ENCODE assay signal across 15 cellular contexts in the genomic region with DNA sequence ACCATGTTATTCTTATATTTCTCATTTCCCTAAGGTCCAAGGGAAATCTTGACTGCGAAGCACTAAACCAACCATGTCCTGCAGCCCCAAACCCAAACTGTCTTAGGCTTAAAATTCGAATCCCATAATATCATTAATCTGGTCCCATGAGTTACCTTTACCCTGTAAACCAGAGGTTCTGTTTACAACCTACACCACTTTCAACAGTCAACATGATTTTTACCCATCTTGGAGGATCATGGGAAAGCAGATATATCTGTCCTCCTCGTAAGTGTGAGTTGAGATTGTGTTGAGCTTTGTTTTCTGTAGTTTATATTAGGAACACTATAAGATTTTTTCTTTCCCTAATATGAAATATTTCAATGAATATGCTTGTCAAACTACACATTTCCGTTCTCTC. TPM values are rescaled to one million over a fixed set of nuclear protein-coding genes. Genes with fewer than 3 reads are reported as not detected.
DNase-seq lines count a peak whose midpoint lies in the region; ATAC-seq, FAIRE-seq and TF ChIP-seq lines count a peak whose summit lies in the region.
"Had no signal": no experiment of that assay in that cellular context is flagged by ENCODE, and none has a peak within 500 bp of the region (broad histone marks: within the 10 kb centered on the region; RNA-seq: fewer than 3 reads in every experiment).

No MANE protein-coding gene starts in this region.

- no peak overlapping the region for H3K4me3 Mint-ChIP-seq in activated T-cell treated with anti-CD3 and anti-CD28 coated beads, Interleukin-2, amount 50 U/mL, for 24 hours
- no peak overlapping the region for H3K4me3 Mint-ChIP-seq in endothelial cell (ENCODE audit: unreplicated experiment)
- no peak overlapping the region for H3K4me3 Mint-ChIP-seq in stimulated activated naive B cell treated with anti-CD40 and anti-IgM and Interleukin-4, amounts not matched to agents 10 μg/mL and 1 μg/mL and 100 μg/mL, for 72 hours
- H3K4me3 Mint-ChIP-seq in activated CD4-positive, alpha-beta T cell treated with anti-CD3 and anti-CD28 coated beads, Interleukin-2, amount 10 ng/mL, durations not matched to agents 7 days and 5 days: no peak overlapping the region
- H3K4me3 Mint-ChIP-seq: H9 had no signal

- no peak overlapping the region for H3K4me2 ChIP-seq in HepG2 (ENCODE audit: low read depth, low read length)
- H3K4me2 ChIP-seq: BLaER1 had no signal

- no peaks in the 10 kb centered on the region for H3K27me3 ChIP-seq in right lobe of liver
- no peaks in the 10 kb centered on the region for H3K27me3 ChIP-seq in HepG2 (ENCODE audit: control insufficient read depth in 1 of 2, insufficient read depth in 2 of 2, low read length in 2 of 2)
- H3K27me3 ChIP-seq: BLaER1 had no signal

- H3K4me1 ChIP-seq in right lobe of liver: peaks cover 0 to 10% (median 4%) of the 10 kb centered on the region in 4 donors
- H3K4me1 ChIP-seq in HepG2 (ENCODE audit: insufficient read depth, low read length): peaks cover 15% of the 10 kb centered on the region
- H3K4me1 ChIP-seq: Caco-2 had no signal

- no peaks in the 10 kb centered on the region for H3K9me3 Mint-ChIP-seq in activated T-cell treated with anti-CD3 and anti-CD28 coated beads, Interleukin-2, amount 50 U/mL, for 24 hours
- H3K9me3 Mint-ChIP-seq in endothelial cell (ENCODE audit: unreplicated experiment): no peaks in the 10 kb centered on the region
- no peaks in the 10 kb centered on the region for H3K9me3 Mint-ChIP-seq in stimulated activated naive B cell treated with anti-CD40 and anti-IgM and Interleukin-4, amounts not matched to agents 10 μg/mL and 1 μg/mL and 100 μg/mL, for 72 hours
- no peaks in the 10 kb centered on the region for H3K9me3 Mint-ChIP-seq in activated CD4-positive, alpha-beta T cell treated with anti-CD3 and anti-CD28 coated beads, Interleukin-2, amount 10 ng/mL, durations not matched to agents 7 days and 5 days
- H3K9me3 Mint-ChIP-seq: CD8-positive, alpha-beta memory T cell; H9 had no signal

- TF ChIP-seq RAD21 in HepG2 (CRISPR knock-in tag; IDR thresholded peaks at IDR 0.05): no peak

- peaks cover 14% of the 10 kb centered on the region for H4K20me1 ChIP-seq in HepG2 (ENCODE audit: insufficient read depth, low read length)

- ATAC-seq in right lobe of liver (peak in 3 of 4 donors; percentile 22 to 74 (median 44)), HepG2 (no peak)
- no peak for ATAC-seq in stimulated activated naive B cell treated with anti-CD40 and anti-IgM and Interleukin-4, amounts not matched to agents 10 μg/mL and 1 μg/mL and 100 μg/mL, for 72 hours (replicated peaks)

- peaks cover 33% of the 10 kb centered on the region for H3K4me1 Mint-ChIP-seq in activated T-cell treated with anti-CD3 and anti-CD28 coated beads, Interleukin-2, amount 50 U/mL, for 24 hours (ENCODE audit: low read depth)
- peaks cover 9% of the 10 kb centered on the region for H3K4me1 Mint-ChIP-seq in endothelial cell (ENCODE audit: unreplicated experiment)
- peaks cover 29 to 31% of the 10 kb centered on the region in 2 donors for H3K4me1 Mint-ChIP-seq in stimulated activated naive B cell treated with anti-CD40 and anti-IgM and Interleukin-4, amounts not matched to agents 10 μg/mL and 1 μg/mL and 100 μg/mL, for 72 hours
- peaks cover 14% of the 10 kb centered on the region for H3K4me1 Mint-ChIP-seq in activated CD4-positive, alpha-beta T cell treated with anti-CD3 and anti-CD28 coated beads, Interleukin-2, amount 10 ng/mL, durations not matched to agents 7 days and 5 days

- intact Hi-C loops in right lobe of liver (cut with DNase I) (loop anchor here in 1 of 2 donors (5.0 kb wide), 1 partner anchor 53 kb away; no protein-coding TSS in a partner anchor), HepG2 (cut with micrococcal nuclease; ENCODE audit: unreplicated experiment) (loop anchor here (1.0 kb wide), 2 partner anchors 69 to 273 kb away; no protein-coding TSS in a partner anchor)

- H3K9ac ChIP-seq in HepG2 (ENCODE audit: insufficient read depth, low read depth, low read length): no peak overlapping the region

- TF ChIP-seq POLR2A in right lobe of liver (IDR thresholded peaks at IDR 0.05) (no peak), HepG2 (IDR thresholded peaks at IDR 0.05; ENCODE audit: insufficient read depth in 1 of 2, low read depth in 2 of 2, low read length in 2 of 2) (no peak)

- in situ Hi-C loops in HepG2 (cut with HindIII; ENCODE audit: extremely low pct_ligation_motif_present, low pct_unique_long_range_greater_than_20kb): no loop called here

- DNase-seq in activated T-cell treated with anti-CD3 and anti-CD28 coated beads, Interleukin-2, amount 50 U/mL, for 24 hours: no peak
- no peak for DNase-seq in activated T-cell treated with anti-CD3 and anti-CD28 coated beads, Interleukin-2, amount 50 U/mL, for 1 hour
- no peak for DNase-seq in right lobe of liver
- DNase-seq in HepG2 (ENCODE audit: low spot score): no peak
- DNase-seq in endothelial cell (ENCODE audit: low spot score): no peak
- no peak for DNase-seq in stimulated activated naive B cell treated with anti-CD40 and anti-IgM and Interleukin-4, amounts not matched to agents 10 μg/mL and 1 μg/mL and 100 μg/mL, for 72 hours
- no peak for DNase-seq in activated effector memory CD4-positive, alpha-beta T cell treated with Interleukin-2 at 50 U/mL for 16 hours
- no peak for DNase-seq in activated CD4-positive, alpha-beta T cell treated with anti-CD3 and anti-CD28 coated beads, Interleukin-2, amount 10 ng/mL, durations not matched to agents 7 days and 5 days
- DNase-seq: 8988T, GOT3 had no signal

- POLR2A ChIA-PET in HepG2 (lab: Yijun Ruan, JAX): interaction anchor here (1.4 kb wide), 1 partner anchor 12 kb away, joined by 8 read pairs; no protein-coding TSS in a partner anchor
- POLR2A ChIA-PET in activated CD4-positive, alpha-beta T cell treated with anti-CD3 and anti-CD28 coated beads, Interleukin-2, amount 10 ng/mL, durations not matched to agents 7 days and 5 days (lab: Charles Lee): no interaction called here

- no peaks in the 10 kb centered on the region for H3K27me3 Mint-ChIP-seq in activated T-cell treated with anti-CD3 and anti-CD28 coated beads, Interleukin-2, amount 50 U/mL, for 24 hours
- H3K27me3 Mint-ChIP-seq in endothelial cell (ENCODE audit: unreplicated experiment): no peaks in the 10 kb centered on the region
- H3K27me3 Mint-ChIP-seq in stimulated activated naive B cell treated with anti-CD40 and anti-IgM and Interleukin-4, amounts not matched to agents 10 μg/mL and 1 μg/mL and 100 μg/mL, for 72 hours: no peaks in the 10 kb centered on the region
- no peaks in the 10 kb centered on the region for H3K27me3 Mint-ChIP-seq in activated CD4-positive, alpha-beta T cell treated with anti-CD3 and anti-CD28 coated beads, Interleukin-2, amount 10 ng/mL, durations not matched to agents 7 days and 5 days
- H3K27me3 Mint-ChIP-seq: CD8-positive, alpha-beta memory T cell had no signal

- WGBS in right lobe of liver (ENCODE audit: insufficient coverage, low coverage, low lambda C conversion rate, missing lambda C conversion rate): 41% methylated on average over 4 of the region's 4 CpGs
- 76% methylated on average over 4 of the region's 4 CpGs for WGBS in HepG2 (ENCODE audit: low lambda C conversion rate)

- TF ChIP-seq EP300 in HepG2 (IDR thresholded peaks at IDR 0.05; ENCODE audit: low read depth in 2 of 2, low read length in 2 of 2) (no peak), HepG2 (CRISPR knock-in tag; IDR thresholded peaks at IDR 0.05; ENCODE audit: borderline replicate concordance) (no peak)

- TF ChIP-seq CTCF in right lobe of liver (IDR thresholded peaks at IDR 0.05) (no peak), HepG2 (CRISPR knock-in tag; IDR thresholded peaks at IDR 0.05) (no peak), endothelial cell (IDR thresholded peaks at IDR 0.05; ENCODE audit: unreplicated experiment) (no peak)

- H3K9me3 ChIP-seq in right lobe of liver (no peaks in the 10 kb centered on the region), HepG2 (ENCODE audit: low read length) (no peaks in the 10 kb centered on the region)
- H3K9me3 ChIP-seq: BLaER1, Caco-2 had no signal

- H3K36me3 Mint-ChIP-seq in activated T-cell treated with anti-CD3 and anti-CD28 coated beads, Interleukin-2, amount 50 U/mL, for 24 hours (ENCODE audit: low read depth): peaks cover 99% of the 10 kb centered on the region
- peaks cover 48% of the 10 kb centered on the region for H3K36me3 Mint-ChIP-seq in endothelial cell (ENCODE audit: low read depth, unreplicated experiment)
- H3K36me3 Mint-ChIP-seq in stimulated activated naive B cell treated with anti-CD40 and anti-IgM and Interleukin-4, amounts not matched to agents 10 μg/mL and 1 μg/mL and 100 μg/mL, for 72 hours: peaks cover 41 to 66% of the 10 kb centered on the region in 2 donors
- H3K36me3 Mint-ChIP-seq in activated CD4-positive, alpha-beta T cell treated with anti-CD3 and anti-CD28 coated beads, Interleukin-2, amount 10 ng/mL, durations not matched to agents 7 days and 5 days (ENCODE audit: low read depth): peaks cover 69% of the 10 kb centered on the region

- no peak for FAIRE-seq in HepG2 (lab: Jason Lieb, UNC)

- H3K36me3 ChIP-seq in right lobe of liver: peaks cover 9 to 86% (median 44%) of the 10 kb centered on the region in 4 donors
- peaks cover 42 to 82% of the 10 kb centered on the region in 2 experiments for H3K36me3 ChIP-seq in HepG2 (replicated peaks in 1 of 2; ENCODE audit: control insufficient read depth in 1 of 2, insufficient read depth in 2 of 2, low read length in 2 of 2)

- H3K27ac Mint-ChIP-seq in activated T-cell treated with anti-CD3 and anti-CD28 coated beads, Interleukin-2, amount 50 U/mL, for 24 hours: peak overlapping the region; percentile 48
- H3K27ac Mint-ChIP-seq in endothelial cell (ENCODE audit: unreplicated experiment): peak overlapping the region; percentile 68
- peak overlapping the region; percentile 37 for H3K27ac Mint-ChIP-seq in stimulated activated naive B cell treated with anti-CD40 and anti-IgM and Interleukin-4, amounts not matched to agents 10 μg/mL and 1 μg/mL and 100 μg/mL, for 72 hours
- H3K27ac Mint-ChIP-seq in activated CD4-positive, alpha-beta T cell treated with anti-CD3 and anti-CD28 coated beads, Interleukin-2, amount 10 ng/mL, durations not matched to agents 7 days and 5 days: no peak overlapping the region

- CTCF ChIA-PET in HepG2 (lab: Yijun Ruan, JAX; ENCODE audit: low intra/inter-chr PET ratio, low total read pairs): interaction anchor here (1.1 to 2.9 kb wide), 3 partner anchors 12 to 125 kb away, joined by 4 to 20 read pairs (median 7); no protein-coding TSS in a partner anchor
- CTCF ChIA-PET in activated CD4-positive, alpha-beta T cell treated with anti-CD3 and anti-CD28 coated beads, Interleukin-2, amount 10 ng/mL, durations not matched to agents 7 days and 5 days (lab: Charles Lee): interaction anchor here (0.6 to 5.2 kb wide), 11 partner anchors 8 to 1114 kb away, joined by 3 to 20 read pairs (median 5); partner anchors contain the start of gene TMEM109

- no peak overlapping the region for H3K4me3 ChIP-seq in right lobe of liver
- no peak overlapping the region for H3K4me3 ChIP-seq in HepG2 (replicated peaks in 1 of 3; ENCODE audit: insufficient read depth in 1 of 3, low read depth in 2 of 3, low read length in 3 of 3)
- H3K4me3 ChIP-seq: BLaER1 had no signal

- BruUV-seq in HepG2 (replicated peaks; lab: Mats Ljungman, UMichigan): no TSS peak

- H3K27ac ChIP-seq in right lobe of liver (peak overlapping the region in 1 of 3 donors; percentile 1), HepG2 (ENCODE audit: extremely low read length, insufficient read depth, low read length) (no peak overlapping the region)
- H3K27ac ChIP-seq: BLaER1 had no signal

- H3K79me2 ChIP-seq in HepG2 (ENCODE audit: insufficient read depth, low read length): peaks cover 23% of the 10 kb centered on the region

- no peak overlapping the region for H2AFZ ChIP-seq in HepG2 (ENCODE audit: low read length)

RNA-seq across cellular contexts. Expression of gene PRPF19, which starts 6.4 kb away (rescaled TPM):
- total RNA-seq in right lobe of liver (10 to 100 TPM; 45.5 to 82.6 (median 48.3) TPM), HepG2 (2016; rRNA removed; fragmentation: Illumina TruSeq; extraction: Trizol) (91.1 and 115 TPM in 2 replicates), endothelial cell (ENCODE audit: unreplicated experiment) (163 TPM)
- total RNA-seq in HepG2 (2016; cell fraction: cytosol; rRNA removed; fragmentation: Illumina TruSeq; extraction: Trizol; ENCODE audit: low read depth): 16.1 and 16.4 TPM in 2 replicates
- total RNA-seq in HepG2 (2016; cell fraction: insoluble cytoplasmic fraction; rRNA removed; fragmentation: Illumina TruSeq; extraction: Trizol): 93.5 and 104 TPM in 2 replicates
- 37.9 and 40.5 TPM in 2 replicates for total RNA-seq in HepG2 (2016; cell fraction: membrane; rRNA removed; fragmentation: Illumina TruSeq; extraction: Trizol)
- total RNA-seq in HepG2 (2016; cell fraction: nucleus; rRNA removed; fragmentation: Illumina TruSeq; extraction: Trizol): 52.4 and 56.0 TPM in 2 replicates
- polyA plus RNA-seq in HepG2 (2011; rRNA removed): 25.0 and 27.4 TPM in 2 replicates
- polyA plus RNA-seq in HepG2 (2011; cell fraction: cytosol; rRNA removed): 19.8 and 29.8 TPM in 2 replicates
- 32.6 and 32.8 TPM in 2 replicates for polyA plus RNA-seq in HepG2 (2011; cell fraction: nucleus; rRNA removed)
- 56.0 and 62.2 TPM in 2 replicates for polyA plus RNA-seq in HepG2 (2012)
- 14.7 and 16.9 TPM in 2 replicates for polyA plus RNA-seq in HepG2 (2016; cell fraction: cytosol; fragmentation: Illumina TruSeq; extraction: Trizol; ENCODE audit: low read depth)
- polyA plus RNA-seq in HepG2 (2016; cell fraction: insoluble cytoplasmic fraction; fragmentation: Illumina TruSeq; extraction: Trizol; ENCODE audit: low read depth): 125 and 138 TPM in 2 replicates
- polyA plus RNA-seq in HepG2 (2016; cell fraction: membrane; fragmentation: Illumina TruSeq; extraction: Trizol; ENCODE audit: low read depth): 33.6 and 36.5 TPM in 2 replicates
- 76.8 and 76.9 TPM in 2 replicates for polyA plus RNA-seq in HepG2 (2016; cell fraction: nucleus; fragmentation: Illumina TruSeq; extraction: Trizol; ENCODE audit: insufficient read depth, low read depth)
- polyA minus RNA-seq in HepG2 (2011; rRNA and poly(A)+ RNA removed; ENCODE audit: low replicate concordance): 52.3 and 71.1 TPM in 2 replicates
- polyA minus RNA-seq in HepG2 (2011; cell fraction: cytosol; rRNA and poly(A)+ RNA removed): 22.3 and 28.6 TPM in 2 replicates
- 33.5 and 39.2 TPM in 2 replicates for polyA minus RNA-seq in HepG2 (2011; cell fraction: nucleus; rRNA and poly(A)+ RNA removed)
- total RNA-seq in activated CD4-positive, alpha-beta T cell treated with anti-CD3 and anti-CD28 coated beads, Interleukin-2, amount 10 ng/mL, durations not matched to agents 7 days and 5 days: 100 to 1,000 TPM; 125 to 128 TPM

RNA-seq across cellular contexts. Expression of gene TMEM109, which starts 14.0 kb away (rescaled TPM):
- total RNA-seq in right lobe of liver (10 to 100 TPM; 29.0 to 40.9 (median 34.1) TPM), HepG2 (2016; rRNA removed; fragmentation: Illumina TruSeq; extraction: Trizol) (10.7 and 18.0 TPM in 2 replicates), endothelial cell (ENCODE audit: unreplicated experiment) (95.1 TPM)
- 4.0 TPM in 2 replicates for total RNA-seq in HepG2 (2016; cell fraction: cytosol; rRNA removed; fragmentation: Illumina TruSeq; extraction: Trizol; ENCODE audit: low read depth)
- 10.2 and 18.3 TPM in 2 replicates for total RNA-seq in HepG2 (2016; cell fraction: insoluble cytoplasmic fraction; rRNA removed; fragmentation: Illumina TruSeq; extraction: Trizol)
- total RNA-seq in HepG2 (2016; cell fraction: membrane; rRNA removed; fragmentation: Illumina TruSeq; extraction: Trizol): 8.4 and 9.5 TPM in 2 replicates
- total RNA-seq in HepG2 (2016; cell fraction: nucleus; rRNA removed; fragmentation: Illumina TruSeq; extraction: Trizol): 14.1 and 14.6 TPM in 2 replicates
- 7.7 and 12.2 TPM in 2 replicates for polyA plus RNA-seq in HepG2 (2011; rRNA removed)
- polyA plus RNA-seq in HepG2 (2011; cell fraction: cytosol; rRNA removed): 9.5 and 10.2 TPM in 2 replicates
- polyA plus RNA-seq in HepG2 (2011; cell fraction: nucleus; rRNA removed): 5.5 and 8.4 TPM in 2 replicates
- polyA plus RNA-seq in HepG2 (2012): 12.8 and 19.4 TPM in 2 replicates
- polyA plus RNA-seq in HepG2 (2016; cell fraction: cytosol; fragmentation: Illumina TruSeq; extraction: Trizol; ENCODE audit: low read depth): 3.7 TPM in 2 replicates
- polyA plus RNA-seq in HepG2 (2016; cell fraction: insoluble cytoplasmic fraction; fragmentation: Illumina TruSeq; extraction: Trizol; ENCODE audit: low read depth): 12.7 and 13.2 TPM in 2 replicates
- polyA plus RNA-seq in HepG2 (2016; cell fraction: membrane; fragmentation: Illumina TruSeq; extraction: Trizol; ENCODE audit: low read depth): 8.3 and 10.0 TPM in 2 replicates
- polyA plus RNA-seq in HepG2 (2016; cell fraction: nucleus; fragmentation: Illumina TruSeq; extraction: Trizol; ENCODE audit: insufficient read depth, low read depth): 29.4 and 33.0 TPM in 2 replicates
- 9.0 and 55.3 TPM in 2 replicates for polyA minus RNA-seq in HepG2 (2011; rRNA and poly(A)+ RNA removed; ENCODE audit: low replicate concordance)
- polyA minus RNA-seq in HepG2 (2011; cell fraction: cytosol; rRNA and poly(A)+ RNA removed): 5.5 and 9.1 TPM in 2 replicates
- 2.2 and 4.5 TPM in 2 replicates for polyA minus RNA-seq in HepG2 (2011; cell fraction: nucleus; rRNA and poly(A)+ RNA removed)
- total RNA-seq in activated CD4-positive, alpha-beta T cell treated with anti-CD3 and anti-CD28 coated beads, Interleukin-2, amount 10 ng/mL, durations not matched to agents 7 days and 5 days: 100 to 1,000 TPM; 114 to 119 TPM

RNA-seq across cellular contexts. Expression of gene TMEM132A, which starts 24.3 kb away (rescaled TPM):
- total RNA-seq in right lobe of liver (1 to 10 TPM in 4 of 6 experiments, under 1 TPM in 2; 0.76 to 4.2 (median 1.7) TPM), HepG2 (2016; rRNA removed; fragmentation: Illumina TruSeq; extraction: Trizol) (8.4 and 32.9 TPM in 2 replicates), endothelial cell (ENCODE audit: unreplicated experiment) (164 TPM)
- 5.1 and 6.9 TPM in 2 replicates for total RNA-seq in HepG2 (2016; cell fraction: cytosol; rRNA removed; fragmentation: Illumina TruSeq; extraction: Trizol; ENCODE audit: low read depth)
- total RNA-seq in HepG2 (2016; cell fraction: insoluble cytoplasmic fraction; rRNA removed; fragmentation: Illumina TruSeq; extraction: Trizol): 6.9 and 31.8 TPM in 2 replicates
- total RNA-seq in HepG2 (2016; cell fraction: membrane; rRNA removed; fragmentation: Illumina TruSeq; extraction: Trizol): 11.9 and 13.4 TPM in 2 replicates
- 34.0 and 34.7 TPM in 2 replicates for total RNA-seq in HepG2 (2016; cell fraction: nucleus; rRNA removed; fragmentation: Illumina TruSeq; extraction: Trizol)
- polyA plus RNA-seq in HepG2 (2011; rRNA removed): 11.1 and 22.7 TPM in 2 replicates
- 16.2 and 18.8 TPM in 2 replicates for polyA plus RNA-seq in HepG2 (2011; cell fraction: cytosol; rRNA removed)
- 103 and 122 TPM in 2 replicates for polyA plus RNA-seq in HepG2 (2011; cell fraction: nucleus; rRNA removed)
- 19.3 and 25.4 TPM in 2 replicates for polyA plus RNA-seq in HepG2 (2012)
- polyA plus RNA-seq in HepG2 (2016; cell fraction: cytosol; fragmentation: Illumina TruSeq; extraction: Trizol; ENCODE audit: low read depth): 3.3 and 4.8 TPM in 2 replicates
- 7.6 and 10.7 TPM in 2 replicates for polyA plus RNA-seq in HepG2 (2016; cell fraction: insoluble cytoplasmic fraction; fragmentation: Illumina TruSeq; extraction: Trizol; ENCODE audit: low read depth)
- 8.3 and 10.4 TPM in 2 replicates for polyA plus RNA-seq in HepG2 (2016; cell fraction: membrane; fragmentation: Illumina TruSeq; extraction: Trizol; ENCODE audit: low read depth)
- 64.1 and 72.1 TPM in 2 replicates for polyA plus RNA-seq in HepG2 (2016; cell fraction: nucleus; fragmentation: Illumina TruSeq; extraction: Trizol; ENCODE audit: insufficient read depth, low read depth)
- 19.8 and 31.0 TPM in 2 replicates for polyA minus RNA-seq in HepG2 (2011; rRNA and poly(A)+ RNA removed; ENCODE audit: low replicate concordance)
- polyA minus RNA-seq in HepG2 (2011; cell fraction: cytosol; rRNA and poly(A)+ RNA removed): 15.7 and 16.8 TPM in 2 replicates
- 19.7 and 26.0 TPM in 2 replicates for polyA minus RNA-seq in HepG2 (2011; cell fraction: nucleus; rRNA and poly(A)+ RNA removed)
- under 1 TPM; 0.40 to 0.47 TPM for total RNA-seq in activated CD4-positive, alpha-beta T cell treated with anti-CD3 and anti-CD28 coated beads, Interleukin-2, amount 10 ng/mL, durations not matched to agents 7 days and 5 days
- polyA plus RNA-seq: CD8-positive, alpha-beta memory T cell had no signal

RNA-seq across cellular contexts. Expression of gene ZP1, which starts 32.6 kb away (rescaled TPM):
- total RNA-seq in right lobe of liver (not detected), HepG2 (2016; rRNA removed; fragmentation: Illumina TruSeq; extraction: Trizol) (not detected in 2 replicates), endothelial cell (ENCODE audit: unreplicated experiment) (not detected)
- total RNA-seq in HepG2 (2016; cell fraction: cytosol; rRNA removed; fragmentation: Illumina TruSeq; extraction: Trizol; ENCODE audit: low read depth): not detected in 2 replicates
- not detected in 2 replicates for total RNA-seq in HepG2 (2016; cell fraction: insoluble cytoplasmic fraction; rRNA removed; fragmentation: Illumina TruSeq; extraction: Trizol)
- not detected in 2 replicates for total RNA-seq in HepG2 (2016; cell fraction: membrane; rRNA removed; fragmentation: Illumina TruSeq; extraction: Trizol)
- not detected in 2 replicates for total RNA-seq in HepG2 (2016; cell fraction: nucleus; rRNA removed; fragmentation: Illumina TruSeq; extraction: Trizol)
- polyA plus RNA-seq in HepG2 (2011; rRNA removed): 0.16 and 0.26 TPM in 2 replicates
- polyA plus RNA-seq in HepG2 (2011; cell fraction: cytosol; rRNA removed): 0.05 and 0.25 TPM in 2 replicates
- 0.82 and 1.1 TPM in 2 replicates for polyA plus RNA-seq in HepG2 (2011; cell fraction: nucleus; rRNA removed)
- polyA plus RNA-seq in HepG2 (2012): not detected in 2 replicates
- not detected in 2 replicates for polyA plus RNA-seq in HepG2 (2016; cell fraction: cytosol; fragmentation: Illumina TruSeq; extraction: Trizol; ENCODE audit: low read depth)
- polyA plus RNA-seq in HepG2 (2016; cell fraction: insoluble cytoplasmic fraction; fragmentation: Illumina TruSeq; extraction: Trizol; ENCODE audit: low read depth): not detected in 2 replicates
- polyA plus RNA-seq in HepG2 (2016; cell fraction: membrane; fragmentation: Illumina TruSeq; extraction: Trizol; ENCODE audit: low read depth): not detected in 2 replicates
- not detected in 2 replicates for polyA plus RNA-seq in HepG2 (2016; cell fraction: nucleus; fragmentation: Illumina TruSeq; extraction: Trizol; ENCODE audit: insufficient read depth, low read depth)
- not detected in 2 replicates for polyA minus RNA-seq in HepG2 (2011; rRNA and poly(A)+ RNA removed; ENCODE audit: low replicate concordance)
- polyA minus RNA-seq in HepG2 (2011; cell fraction: cytosol; rRNA and poly(A)+ RNA removed): not detected in 2 replicates
- polyA minus RNA-seq in HepG2 (2011; cell fraction: nucleus; rRNA and poly(A)+ RNA removed): not detected in 2 replicates
- not detected for total RNA-seq in activated CD4-positive, alpha-beta T cell treated with anti-CD3 and anti-CD28 coated beads, Interleukin-2, amount 10 ng/mL, durations not matched to agents 7 days and 5 days
- total RNA-seq: Caco-2; CD8-positive, alpha-beta memory T cell; H9 had no signal

RNA-seq across cellular contexts. Expression of gene PTGDR2, which starts 44.2 kb away (rescaled TPM):
- total RNA-seq in right lobe of liver (under 1 TPM in 5 of 6 experiments, not detected in 1; 0.07 to 0.18 (median 0.12) TPM), HepG2 (2016; rRNA removed; fragmentation: Illumina TruSeq; extraction: Trizol) (1.0 and 2.5 TPM in 2 replicates), endothelial cell (ENCODE audit: unreplicated experiment) (not detected)
- total RNA-seq in HepG2 (2016; cell fraction: cytosol; rRNA removed; fragmentation: Illumina TruSeq; extraction: Trizol; ENCODE audit: low read depth): 0.40 and 0.53 TPM in 2 replicates
- 1.1 and 2.4 TPM in 2 replicates for total RNA-seq in HepG2 (2016; cell fraction: insoluble cytoplasmic fraction; rRNA removed; fragmentation: Illumina TruSeq; extraction: Trizol)
- 1.1 and 1.3 TPM in 2 replicates for total RNA-seq in HepG2 (2016; cell fraction: membrane; rRNA removed; fragmentation: Illumina TruSeq; extraction: Trizol)
- 1.8 and 2.0 TPM in 2 replicates for total RNA-seq in HepG2 (2016; cell fraction: nucleus; rRNA removed; fragmentation: Illumina TruSeq; extraction: Trizol)
- 1.9 and 2.1 TPM in 2 replicates for polyA plus RNA-seq in HepG2 (2011; rRNA removed)
- 1.9 and 2.2 TPM in 2 replicates for polyA plus RNA-seq in HepG2 (2011; cell fraction: cytosol; rRNA removed)
- 1.7 and 1.8 TPM in 2 replicates for polyA plus RNA-seq in HepG2 (2011; cell fraction: nucleus; rRNA removed)
- 1.7 and 2.1 TPM in 2 replicates for polyA plus RNA-seq in HepG2 (2012)
- polyA plus RNA-seq in HepG2 (2016; cell fraction: cytosol; fragmentation: Illumina TruSeq; extraction: Trizol; ENCODE audit: low read depth): 0.24 and 0.38 TPM in 2 replicates
- polyA plus RNA-seq in HepG2 (2016; cell fraction: insoluble cytoplasmic fraction; fragmentation: Illumina TruSeq; extraction: Trizol; ENCODE audit: low read depth): 1.1 and 1.2 TPM in 2 replicates
- 0.70 and 0.73 TPM in 2 replicates for polyA plus RNA-seq in HepG2 (2016; cell fraction: membrane; fragmentation: Illumina TruSeq; extraction: Trizol; ENCODE audit: low read depth)
- polyA plus RNA-seq in HepG2 (2016; cell fraction: nucleus; fragmentation: Illumina TruSeq; extraction: Trizol; ENCODE audit: insufficient read depth, low read depth): 2.8 and 3.2 TPM in 2 replicates
- 9.7 TPM in 1 of 2 replicates, not detected in the other for polyA minus RNA-seq in HepG2 (2011; rRNA and poly(A)+ RNA removed; ENCODE audit: low replicate concordance)
- 2.4 and 3.0 TPM in 2 replicates for polyA minus RNA-seq in HepG2 (2011; cell fraction: cytosol; rRNA and poly(A)+ RNA removed)
- polyA minus RNA-seq in HepG2 (2011; cell fraction: nucleus; rRNA and poly(A)+ RNA removed): 0.64 and 0.99 TPM in 2 replicates
- 1 to 10 TPM; 1.3 to 1.4 TPM for total RNA-seq in activated CD4-positive, alpha-beta T cell treated with anti-CD3 and anti-CD28 coated beads, Interleukin-2, amount 10 ng/mL, durations not matched to agents 7 days and 5 days
- total RNA-seq: H9, HT1080 had no signal

Comparison
In these comparisons a context has a peak if more than half of its experiments do, and no peak if none do; other contexts are left out.
1. ATAC-seq: peak in right lobe of liver (3 of 4); none in HepG2 (single experiment) and stimulated activated naive B cell treated with anti-CD40 and anti-IgM and Interleukin-4, amounts not matched to agents 10 μg/mL and 1 μg/mL and 100 μg/mL, for 72 hours (0 of 2).